ENCODE assay signal across 16 cellular contexts in the genomic region with DNA sequence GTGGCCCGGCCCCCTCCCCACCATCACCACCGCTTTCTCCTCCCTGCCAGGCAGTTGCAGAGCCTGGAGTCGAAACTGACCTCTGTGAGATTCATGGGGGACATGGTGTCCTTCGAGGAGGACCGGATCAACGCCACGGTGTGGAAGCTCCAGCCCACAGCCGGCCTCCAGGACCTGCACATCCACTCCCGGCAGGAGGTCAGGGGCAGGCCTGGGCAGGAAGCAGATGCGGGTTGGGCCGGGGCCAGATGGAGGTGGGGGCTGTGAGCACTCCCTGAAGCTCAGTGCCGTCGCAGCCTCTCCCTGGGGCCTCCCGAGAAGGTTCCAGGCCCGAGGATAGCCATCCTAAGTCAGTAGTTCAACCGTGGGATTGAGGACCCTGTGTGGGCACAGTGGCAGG. TPM values are rescaled to one million over a fixed set of nuclear protein-coding genes. Genes with fewer than 3 reads are reported as not detected.
DNase-seq lines count a peak whose midpoint lies in the region; ATAC-seq and TF ChIP-seq lines count a peak whose summit lies in the region.
"Had no signal": no experiment of that assay in that cellular context is flagged by ENCODE, and none has a peak within 500 bp of the region (broad histone marks: within the 10 kb centered on the region; RNA-seq: fewer than 3 reads in every experiment).

No MANE protein-coding gene starts in this region.

- TF ChIP-seq EP300 in transverse colon (IDR thresholded peaks at IDR 0.05; ENCODE audit: low read depth): no peak

- H2AK5ac ChIP-seq in trophoblast cell (ENCODE audit: low read length): no peak overlapping the region

- no peak overlapping the region for H3K4ac ChIP-seq in trophoblast cell (ENCODE audit: low read depth, low read length)

- in situ Hi-C loops in transverse colon (cut with MboI; ENCODE audit: low pct_ligation_motif_present in 1 of 4, low pct_unique_long_range_greater_than_20kb in 1 of 4, low sequenced_read_pairs in 3 of 4): loop anchor here in 1 of 4 donors (10.0 kb wide), 1 partner anchor 59 kb away; no protein-coding TSS in a partner anchor

- H4K8ac ChIP-seq in trophoblast cell (ENCODE audit: low read depth, low read length): no peak overlapping the region

- H3K79me2 ChIP-seq in trophoblast cell (ENCODE audit: control insufficient read depth, insufficient read depth, low read length, poor library complexity): no peaks in the 10 kb centered on the region

- TF ChIP-seq POLR2A in transverse colon (IDR thresholded peaks at IDR 0.05): no peak

- H2BK12ac ChIP-seq in trophoblast cell (ENCODE audit: low read length): no peak overlapping the region

- no peak overlapping the region for H2BK5ac ChIP-seq in trophoblast cell (ENCODE audit: low read depth, low read length, poor library complexity)

- no CpG with 5 or more reads among the region's 16 CpGs for WGBS in trophoblast cell (ENCODE audit: extremely low coverage, insufficient coverage, insufficient read length)
- 77% methylated on average over 16 of the region's 16 CpGs; no CpG with 5 or more reads in 1 of the 2 donors for WGBS in transverse colon (ENCODE audit: low coverage in 1 of 2), 2 donors

- no peak overlapping the region for H3K4me2 ChIP-seq in trophoblast cell (ENCODE audit: low read length)
- H3K4me2 ChIP-seq: GM23338 had no signal

- H3K4me3 ChIP-seq in SJSA1 (no peak overlapping the region), epithelial cell of esophagus (ENCODE audit: low read length) (no peak overlapping the region), trophoblast cell (ENCODE audit: low read depth, low read length) (no peak overlapping the region), transverse colon (no peak overlapping the region)
- H3K4me3 ChIP-seq: esophagus muscularis mucosa, GM23338, lower lobe of right lung, ovary had no signal

- no peak overlapping the region for H2BK120ac ChIP-seq in trophoblast cell (ENCODE audit: insufficient read depth, low read length, poor library complexity)

- H3K79me1 ChIP-seq in trophoblast cell (ENCODE audit: low read length): no peaks in the 10 kb centered on the region

- H3K9me3 ChIP-seq in SJSA1 (replicated peaks) (no peaks in the 10 kb centered on the region), trophoblast cell (ENCODE audit: insufficient read depth, low read depth, low read length) (no peaks in the 10 kb centered on the region), transverse colon (no peaks in the 10 kb centered on the region)
- H3K9me3 ChIP-seq: esophagus muscularis mucosa, lower lobe of right lung, ovary had no signal

- H3K4me1 ChIP-seq in SJSA1 (replicated peaks) (peaks cover 27% of the 10 kb centered on the region), trophoblast cell (ENCODE audit: control insufficient read depth in 1 of 2, insufficient read depth in 2 of 2, low read length in 2 of 2) (no peaks in the 10 kb centered on the region), transverse colon (no peaks in the 10 kb centered on the region)

- H3K23ac ChIP-seq in trophoblast cell (ENCODE audit: low read length): no peak overlapping the region

- ATAC-seq in GM18517 (IDR thresholded peaks at IDR 0.05; ENCODE audit: unreplicated experiment): no peak
- ATAC-seq: GM23338, lower lobe of right lung had no signal

- intact Hi-C loops in transverse colon (cut with DNase I; ENCODE audit: low total_unique reads): no loop called here

- TF ChIP-seq CTCF in epithelial cell of esophagus (IDR thresholded peaks at IDR 0.05; ENCODE audit: insufficient read depth, low read depth, low read length, missing control alignments) (no peak), transverse colon (IDR thresholded peaks at IDR 0.05) (no peak)

- DNase-seq in NCI-H510A (lab: John Stamatoyannopoulos, UW) (peak; percentile 31), NCI-H510A treated with DMSO at 0.1 percent for 48 hours (lab: John Stamatoyannopoulos, UW) (no peak), SJSA1 (ENCODE audit: low read depth in 1 of 2, low spot score in 2 of 2) (no peak), epithelial cell of esophagus (ENCODE audit: low read depth) (peak; percentile 54), trophoblast cell (peak; percentile 72 to 78), transverse colon (no peak), C1 segment of cervical spinal cord (lab: John Stamatoyannopoulos, UW) (no peak)
- DNase-seq: activated naive CD4-positive, alpha-beta T cell treated with anti-CD3 and anti-CD28 coated beads for 36 hours; CD8-positive, alpha-beta memory T cell; hypothalamus; lower lobe of right lung; NCI-H2081 had no signal

- H4K12ac ChIP-seq in trophoblast cell (ENCODE audit: low read depth, low read length): no peak overlapping the region

- H4K91ac ChIP-seq in trophoblast cell (ENCODE audit: low read depth, low read length): no peak overlapping the region

- H3K9ac ChIP-seq in trophoblast cell (ENCODE audit: low read length): no peak overlapping the region

- H2AFZ ChIP-seq in trophoblast cell (ENCODE audit: insufficient read depth, low read length, poor library complexity): no peak overlapping the region
- H2AFZ ChIP-seq: GM23338 had no signal

- no peak overlapping the region for H3K14ac ChIP-seq in trophoblast cell (ENCODE audit: low read length)

- H3K18ac ChIP-seq in trophoblast cell (ENCODE audit: low read length): no peak overlapping the region

- no peaks in the 10 kb centered on the region for H3K36me3 ChIP-seq in SJSA1
- H3K36me3 ChIP-seq in trophoblast cell (ENCODE audit: control insufficient read depth in 1 of 2, insufficient read depth in 2 of 2, low read length in 2 of 2): peaks cover 62 to 66% of the 10 kb centered on the region in 2 experiments
- H3K36me3 ChIP-seq in transverse colon: no peaks in the 10 kb centered on the region
- H3K36me3 ChIP-seq: ovary had no signal

- 0 out of 2 replicates have a peak overlapping the region, but pooled peaks have one; percentile 19 for H3K27ac ChIP-seq in SJSA1
- no peak overlapping the region for H3K27ac ChIP-seq in trophoblast cell (ENCODE audit: low read depth, low read length)
- H3K27ac ChIP-seq in transverse colon: no peak overlapping the region
- H3K27ac ChIP-seq: esophagus muscularis mucosa, lower lobe of right lung, ovary had no signal

- H3K27me3 ChIP-seq in SJSA1 (replicated peaks) (no peaks in the 10 kb centered on the region), trophoblast cell (ENCODE audit: insufficient read depth, low read length) (no peaks in the 10 kb centered on the region), transverse colon (no peaks in the 10 kb centered on the region)
- H3K27me3 ChIP-seq: ovary had no signal

RNA-seq across cellular contexts. Expression of a gene that starts 14.2 kb away (rescaled TPM):
- not detected in 2 replicates for total RNA-seq in SJSA1 (2014; rRNA removed; shearing (Covaris generic))
- polyA plus RNA-seq in trophoblast cell (2013): 0.49 and 0.54 TPM in 2 replicates
- 1 to 10 TPM in 3 of 4 donors, not detected in 1; 1.5 to 2.7 (median 2.2) TPM for total RNA-seq in transverse colon
- total RNA-seq: CD8-positive, alpha-beta memory T cell; GM23338 had no signal
- polyA plus RNA-seq: CD8-positive, alpha-beta memory T cell; GM23338 had no signal

RNA-seq across cellular contexts. Expression of a gene that starts 25.5 kb away (rescaled TPM):
- 0.47 TPM in 1 of 2 replicates, not detected in the other for total RNA-seq in SJSA1 (2014; rRNA removed; shearing (Covaris generic))
- 242 and 265 TPM in 2 replicates for polyA plus RNA-seq in trophoblast cell (2013)
- 10 to 100 TPM; 40.0 to 55.3 (median 45.7) TPM for total RNA-seq in transverse colon

RNA-seq across cellular contexts. Expression of a gene that starts 40.7 kb away (rescaled TPM):
- not detected in 2 replicates for total RNA-seq in SJSA1 (2014; rRNA removed; shearing (Covaris generic))
- 0.06 and 0.19 TPM in 2 replicates for polyA plus RNA-seq in trophoblast cell (2013)
- total RNA-seq in transverse colon: not detected
- total RNA-seq: CD8-positive, alpha-beta memory T cell; GM23338 had no signal
- polyA plus RNA-seq: CD8-positive, alpha-beta memory T cell; GM23338 had no signal

Comparison
In these comparisons a context has a peak if more than half of its experiments do, and no peak if none do; other contexts are left out.
1. DNase-seq: peak in NCI-H510A (single experiment), epithelial cell of esophagus (single experiment) and trophoblast cell (2 of 2); none in NCI-H510A treated with DMSO at 0.1 percent for 48 hours (single experiment), SJSA1 (0 of 2), transverse colon (single experiment) and C1 segment of cervical spinal cord (0 of 14).
2. RNA of a gene that starts 25.5 kb away (total RNA-seq): 40.0 to 55.3 TPM in transverse colon; 0.47 TPM in SJSA1; every median in the first group is over 10 times any median in the second.